In genomic region chr2:240586919-240587800, GRCh38 we compare ENCODE assay signal across 8 cellular contexts. TPM values are rescaled to one million over a fixed set of nuclear protein-coding genes. Genes with fewer than 3 reads are reported as not detected.
DNase-seq lines count a peak whose midpoint lies in the region; ATAC-seq and TF ChIP-seq lines count a peak whose summit lies in the region.

No MANE protein-coding gene starts in this region.

- H3K9me3 Mint-ChIP-seq in CD4-positive, alpha-beta memory T cell = no peaks in the 10 kb centered on the region

- peak overlapping the region; percentile 69 for H3K9ac ChIP-seq in mucosa of stomach (ENCODE audit: low read length)

- no peak for TF ChIP-seq POLR2A in transverse colon (IDR thresholded peaks at IDR 0.05)

- peak overlapping the region; percentile 88 to 95 (median 94) for H3K27ac Mint-ChIP-seq in CD4-positive, alpha-beta memory T cell

- peaks cover 38% of the 10 kb centered on the region for H3K4me1 ChIP-seq in CD4-positive, alpha-beta memory T cell (ENCODE audit: insufficient read depth, low read length)
- H3K4me1 ChIP-seq in mucosa of stomach (ENCODE audit: control insufficient read depth, insufficient read depth, low read length) (peaks cover 28% of the 10 kb centered on the region), transverse colon (peaks cover 23 to 33% (median 28%) of the 10 kb centered on the region in 4 donors)

- CTCF ChIA-PET in CD4-positive, alpha-beta memory T cell (lab: Charles Lee; ENCODE audit: partially characterized antibody) = interaction anchor here (1.3 to 5.3 kb wide), 10 partner anchors 7 to 73 kb away, joined by 3 to 61 read pairs (median 9); partner anchors contain the start of genes ANKMY1 and RNPEPL1

- intact Hi-C loops in CD4-positive, alpha-beta memory T cell (cut with micrococcal nuclease) = loop anchor here (1.0 to 2.0 kb wide), 4 partner anchors 21 to 73 kb away; no protein-coding TSS in a partner anchor
- intact Hi-C loops in transverse colon (cut with DNase I; ENCODE audit: low total_unique reads) = no loop called here

- WGBS in transverse colon (ENCODE audit: low coverage in 1 of 2), 2 donors = 10% methylated on average over 18 of the region's 62 CpGs; no CpG with 5 or more reads in 1 of the 2 donors

- no peak for TF ChIP-seq EP300 in transverse colon (IDR thresholded peaks at IDR 0.05; ENCODE audit: low read depth)

- ATAC-seq in GM21526 (IDR thresholded peaks at IDR 0.05; ENCODE audit: low FRiP score, unreplicated experiment) (peak; percentile 2), GM21576 (IDR thresholded peaks at IDR 0.05; ENCODE audit: unreplicated experiment) (no peak)

- peaks cover 26 to 61% (median 40%) of the 10 kb centered on the region in 4 donors for H3K4me1 Mint-ChIP-seq in CD4-positive, alpha-beta memory T cell

- H3K36me3 Mint-ChIP-seq in CD4-positive, alpha-beta memory T cell = peaks cover 12 to 40% of the 10 kb centered on the region in 2 donors

- peaks cover 25% of the 10 kb centered on the region for H3K36me3 ChIP-seq in CD4-positive, alpha-beta memory T cell (ENCODE audit: insufficient read depth, low read length)
- H3K36me3 ChIP-seq in mucosa of stomach (ENCODE audit: control insufficient read depth, insufficient read depth, low read length) = peaks cover 4% of the 10 kb centered on the region
- peaks cover 0 to 5% (median 0%) of the 10 kb centered on the region in 4 donors for H3K36me3 ChIP-seq in transverse colon

- peak overlapping the region; percentile 26 to 99 for H3K4me3 ChIP-seq in CD4-positive, alpha-beta memory T cell (ENCODE audit: low read length in 2 of 2)
- peak overlapping the region; percentile 51 for H3K4me3 ChIP-seq in mucosa of stomach (ENCODE audit: low read length)
- peak overlapping the region; percentile 91 to 99 (median 92) for H3K4me3 ChIP-seq in transverse colon

- H3K27me3 ChIP-seq in CD4-positive, alpha-beta memory T cell (ENCODE audit: insufficient read depth, low read length) = no peaks in the 10 kb centered on the region
- H3K27me3 ChIP-seq in mucosa of stomach (ENCODE audit: control insufficient read depth, insufficient read depth, low read length) (no peaks in the 10 kb centered on the region), transverse colon (no peaks in the 10 kb centered on the region)

- H3K9me3 ChIP-seq in CD4-positive, alpha-beta memory T cell (ENCODE audit: control insufficient read depth in 1 of 2, low read length in 2 of 2) = no peaks in the 10 kb centered on the region
- no peaks in the 10 kb centered on the region for H3K9me3 ChIP-seq in mucosa of stomach (ENCODE audit: control insufficient read depth, low read length)
- no peaks in the 10 kb centered on the region for H3K9me3 ChIP-seq in transverse colon

- peak overlapping the region; percentile 89 to 98 (median 94) for H3K4me3 Mint-ChIP-seq in CD4-positive, alpha-beta memory T cell

- POLR2A ChIA-PET in CD4-positive, alpha-beta memory T cell (lab: Charles Lee; ENCODE audit: partially characterized antibody) = interaction anchor here (0.9 to 7.7 kb wide), 13 partner anchors 14 to 1030 kb away, joined by 3 to 461 read pairs (median 5); partner anchors contain the start of genes DUSP28, GPR35, HDLBP and MTERF4

- in situ Hi-C loops in transverse colon (cut with MboI; ENCODE audit: low pct_ligation_motif_present in 1 of 4, low pct_unique_long_range_greater_than_20kb in 1 of 4, low sequenced_read_pairs in 3 of 4) = no loop called here

- no peak for TF ChIP-seq CTCF in transverse colon (IDR thresholded peaks at IDR 0.05)

- DNase-seq in CD4-positive, alpha-beta memory T cell = peak; percentile 53 to 80 (median 55)
- peak; percentile 58 for DNase-seq in NCI-H1105 (lab: John Stamatoyannopoulos, UW)
- DNase-seq in activated CD4-positive, alpha-beta T cell treated with anti-CD3 and anti-CD28 coated beads for 48 hours = peak; percentile 74
- peak; percentile 46 for DNase-seq in effector CD4-positive, alpha-beta T cell
- peak; percentile 65 for DNase-seq in transverse colon

- H3K27ac ChIP-seq in CD4-positive, alpha-beta memory T cell (ENCODE audit: low read depth, low read length) = peak overlapping the region; percentile 80
- peak overlapping the region; percentile 89 to 99 (median 96) for H3K27ac ChIP-seq in transverse colon

- no peaks in the 10 kb centered on the region for H3K27me3 Mint-ChIP-seq in CD4-positive, alpha-beta memory T cell

RNA-seq across cellular contexts. Expression of gene CAPN10, which starts 0.6 kb away (rescaled TPM):
- 10 to 100 TPM; 80.6 to 83.0 TPM for total RNA-seq in CD4-positive, alpha-beta memory T cell
- polyA plus RNA-seq in CD4-positive, alpha-beta memory T cell = 10 to 100 TPM in 1 of 2 donors, 1 to 10 TPM in 1; 9.9 to 18.7 TPM
- total RNA-seq in transverse colon = 100 to 1,000 TPM in 1 of 4 donors, 10 to 100 TPM in 3; 41.9 to 118 (median 48.7) TPM

RNA-seq across cellular contexts. Expression of gene RNPEPL1, which starts 18.9 kb away (rescaled TPM):
- 100 to 1,000 TPM; 140 to 145 TPM for total RNA-seq in CD4-positive, alpha-beta memory T cell
- polyA plus RNA-seq in CD4-positive, alpha-beta memory T cell = 100 to 1,000 TPM in 1 of 2 donors, 10 to 100 TPM in 1; 13.6 to 100 TPM
- total RNA-seq in transverse colon = 100 to 1,000 TPM; 118 to 208 (median 151) TPM

RNA-seq across cellular contexts. Expression of gene DUSP28, which starts 27.0 kb away (rescaled TPM):
- 10 to 100 TPM; 16.3 to 19.4 TPM for total RNA-seq in CD4-positive, alpha-beta memory T cell
- 10 to 100 TPM; 18.2 to 18.5 TPM for polyA plus RNA-seq in CD4-positive, alpha-beta memory T cell
- total RNA-seq in transverse colon = 10 to 100 TPM in 1 of 4 donors, 1 to 10 TPM in 3; 3.4 to 10.8 (median 6.2) TPM

RNA-seq across cellular contexts. Expression of gene ANKMY1, which starts 29.4 kb away (rescaled TPM):
- 10 to 100 TPM; 71.4 to 84.8 TPM for total RNA-seq in CD4-positive, alpha-beta memory T cell
- polyA plus RNA-seq in CD4-positive, alpha-beta memory T cell = 10 to 100 TPM in 1 of 2 donors, 1 to 10 TPM in 1; 9.4 to 15.2 TPM
- 10 to 100 TPM; 15.1 to 64.0 (median 27.5) TPM for total RNA-seq in transverse colon

RNA-seq across cellular contexts. Expression of gene GPR35, which starts 38.1 kb away (rescaled TPM):
- total RNA-seq in CD4-positive, alpha-beta memory T cell = 1 to 10 TPM; 6.3 to 6.8 TPM
- polyA plus RNA-seq in CD4-positive, alpha-beta memory T cell = 1 to 10 TPM in 1 of 2 donors, under 1 TPM in 1; 0.71 to 1.3 TPM
- total RNA-seq in transverse colon = 100 to 1,000 TPM in 3 of 4 donors, 10 to 100 TPM in 1; 91.1 to 244 (median 136) TPM
